In the genomic region with DNA sequence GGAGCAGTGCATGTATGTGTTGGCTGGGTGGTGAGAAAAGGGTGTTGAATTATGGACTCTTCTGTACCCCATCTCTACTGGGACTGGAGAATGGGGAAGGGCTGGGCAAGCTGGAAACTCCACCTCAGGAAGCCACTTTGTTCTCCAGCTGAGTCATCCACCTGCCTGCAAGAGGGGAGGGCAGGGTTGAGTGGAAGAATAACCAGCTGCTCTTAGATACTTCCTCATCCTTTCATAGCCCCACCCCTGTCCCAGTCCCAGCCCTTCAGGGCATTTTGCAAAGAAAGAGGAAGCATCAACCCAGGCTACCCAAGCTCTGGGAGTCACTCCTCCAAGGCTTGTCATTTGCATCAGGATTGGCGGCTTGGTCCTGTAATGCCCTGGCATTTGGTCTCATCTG, we compare ENCODE assay signal across 8 cellular contexts.
DNase-seq lines count a peak whose midpoint lies in the region; ATAC-seq and TF ChIP-seq lines count a peak whose summit lies in the region.

No MANE protein-coding gene starts in this region.

- no peaks in the 10 kb centered on the region for H3K27me3 ChIP-seq in DOHH2 (ENCODE audit: control insufficient read depth, low read length)

- no peaks in the 10 kb centered on the region for H3K9me2 ChIP-seq in DOHH2 (replicated peaks; ENCODE audit: control insufficient read depth, low read length)

- ATAC-seq in GM19467 (IDR thresholded peaks at IDR 0.05; ENCODE audit: unreplicated experiment) (peak; percentile 47), HG03571 (IDR thresholded peaks at IDR 0.05; ENCODE audit: unreplicated experiment) (peak; percentile 74), GM19328 (IDR thresholded peaks at IDR 0.05; ENCODE audit: unreplicated experiment) (no peak), GM19351 (IDR thresholded peaks at IDR 0.05; ENCODE audit: unreplicated experiment) (no peak)

- no peaks in the 10 kb centered on the region for H3K79me2 ChIP-seq in DOHH2 (ENCODE audit: control insufficient read depth, low read length)

- H3K4me1 ChIP-seq in DOHH2 (ENCODE audit: control insufficient read depth, low read length) = peaks cover 20% of the 10 kb centered on the region

- 0 out of 2 replicates have a peak overlapping the region, but pooled peaks have one; percentile 0 for H3K4me2 ChIP-seq in DOHH2 (ENCODE audit: low read length)

- H3K36me3 ChIP-seq in DOHH2 (ENCODE audit: control insufficient read depth, low read length) = peaks cover 69% of the 10 kb centered on the region

- H3F3A ChIP-seq in DOHH2 (ENCODE audit: control insufficient read depth, insufficient read depth) = peaks cover 3% of the 10 kb centered on the region; the same call in 1 of the 2 replicates

- H3K4me3 ChIP-seq in DOHH2 (ENCODE audit: low read length) = no peak overlapping the region

- no peak overlapping the region for H3K27ac ChIP-seq in DOHH2 (ENCODE audit: low read depth, low read length)

- DNase-seq in SW480 (ENCODE audit: low spot score) (peak; percentile 92), inferior parietal cortex (ENCODE audit: extremely low spot score) (peak; percentile 26)
- no peak for DNase-seq in NK-92 treated with Interleukin-12 subunit alpha and Interleukin-12 subunit beta, amount 100 ng/mL, for 24 hours (lab: John Stamatoyannopoulos, UW)

- H4K20me1 ChIP-seq in DOHH2 (ENCODE audit: control insufficient read depth, insufficient read depth, low read depth, low read length) = no peaks in the 10 kb centered on the region

- TF ChIP-seq CTCF in DOHH2 (IDR thresholded peaks at IDR 0.05; ENCODE audit: low read depth, low read length, poor library complexity, severe bottlenecking) = no peak

- H3K9me3 ChIP-seq in DOHH2 (ENCODE audit: control insufficient read depth, insufficient read depth, low read length) = no peaks in the 10 kb centered on the region

Comparison
In these comparisons a context has a peak if more than half of its experiments do, and no peak if none do; other contexts are left out.
1. ATAC-seq: peak in GM19467 (single experiment) and HG03571 (single experiment); none in GM19328 (single experiment) and GM19351 (single experiment).